In the genomic region with DNA sequence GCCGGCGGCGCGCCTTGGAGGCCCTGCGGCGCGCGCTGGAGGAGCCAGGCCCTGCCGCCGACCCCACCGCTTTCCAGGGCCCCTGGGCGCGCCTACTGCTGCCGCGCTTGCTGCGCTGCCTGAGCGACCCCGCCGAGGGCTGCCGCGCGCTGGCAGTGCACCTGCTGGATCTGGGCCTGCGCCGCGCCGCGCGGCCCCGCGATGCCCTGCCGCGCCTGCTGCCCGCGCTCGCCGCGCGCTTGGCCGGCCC, we compare ENCODE assay signal across 8 cellular contexts. TPM values are rescaled to one million over a fixed set of nuclear protein-coding genes. Genes with fewer than 3 reads are reported as not detected.
DNase-seq lines count a peak whose midpoint lies in the region; ATAC-seq and TF ChIP-seq lines count a peak whose summit lies in the region.

No MANE protein-coding gene starts in this region.

- H3K9ac ChIP-seq in NT2/D1 (ENCODE audit: insufficient read length, low read depth), result peak overlapping the region; percentile 96

- peaks cover 63% of the 10 kb centered on the region for H3K36me3 ChIP-seq in NT2/D1 (ENCODE audit: insufficient read depth, insufficient read length, low read length)

- H3K36me3 Mint-ChIP-seq in activated naive CD4-positive, alpha-beta T cell treated with anti-CD3 and anti-CD28 coated beads, Interleukin-2, amount 50 U/mL, for 72 hours, result peaks cover 29 to 42% of the 10 kb centered on the region in 2 donors

- no peak for TF ChIP-seq CTCF in fibroblast of the aortic adventitia (IDR thresholded peaks at IDR 0.05; ENCODE audit: insufficient read depth, low read length)

- no peak for DNase-seq in activated naive CD4-positive, alpha-beta T cell treated with anti-CD3 and anti-CD28 coated beads, Interleukin-2, amount 50 U/mL, for 72 hours (ENCODE audit: low spot score in 2 of 2)
- no peak for DNase-seq in activated naive CD4-positive, alpha-beta T cell treated with anti-CD3 and anti-CD28 coated beads, Interleukin-2, amount 50 U/mL, for 16 hours
- no peak for DNase-seq in NT2/D1 (ENCODE audit: low read depth, low spot score)
- DNase-seq in fibroblast of the aortic adventitia (ENCODE audit: low read depth), result no peak
- DNase-seq in DMS153 (lab: John Stamatoyannopoulos, UW), result no peak
- no peak for DNase-seq in HUDEP-2 (lab: John Stamatoyannopoulos, UW; ENCODE audit: unreplicated experiment in 76 of 76)
- no peak for DNase-seq in HK-2 (ENCODE audit: unreplicated experiment)

- H3K4me1 ChIP-seq in NT2/D1 (ENCODE audit: insufficient read depth, insufficient read length), result peaks cover 5% of the 10 kb centered on the region

- peaks cover 0 to 13% of the 10 kb centered on the region in 2 donors for H3K9me3 Mint-ChIP-seq in activated naive CD4-positive, alpha-beta T cell treated with anti-CD3 and anti-CD28 coated beads, Interleukin-2, amount 50 U/mL, for 72 hours

- no peaks in the 10 kb centered on the region for H3K27me3 ChIP-seq in NT2/D1 (ENCODE audit: insufficient read depth, insufficient read length)

- H3K4me3 ChIP-seq in NT2/D1 (ENCODE audit: insufficient read length, low read depth) (peak overlapping the region; percentile 92), fibroblast of the aortic adventitia (ENCODE audit: low read depth, low read length) (peak overlapping the region; percentile 73), skin epidermis (peak overlapping the region; percentile 58 to 97 (median 91))

- H3K27ac Mint-ChIP-seq in activated naive CD4-positive, alpha-beta T cell treated with anti-CD3 and anti-CD28 coated beads, Interleukin-2, amount 50 U/mL, for 72 hours, result no peak overlapping the region

- peaks cover 41% of the 10 kb centered on the region; the same call in 1 of the 2 replicates for H3K9me3 ChIP-seq in NT2/D1 (ENCODE audit: insufficient read depth, low read length)

- peak; percentile 28 to 49 for ATAC-seq in activated naive CD4-positive, alpha-beta T cell treated with anti-CD3 and anti-CD28 coated beads, Interleukin-2, amount 50 U/mL, for 72 hours

- peak overlapping the region in 20 of 21 experiments; percentile 24 to 93 (median 78) for H3K27ac ChIP-seq in skin epidermis

RNA-seq across cellular contexts. Expression of gene DNAAF5, which starts 0.3 kb away (rescaled TPM):
- total RNA-seq in activated naive CD4-positive, alpha-beta T cell treated with anti-CD3 and anti-CD28 coated beads, Interleukin-2, amount 50 U/mL, for 72 hours, result 10 to 100 TPM; 10.7 to 40.4 TPM
- 10.5 and 22.0 TPM in 2 replicates for total RNA-seq in fibroblast of the aortic adventitia (ENCODE audit: low replicate concordance)

RNA-seq across cellular contexts. Expression of gene PRKAR1B, which starts 0.3 kb away (rescaled TPM):
- 10 to 100 TPM; 12.1 to 54.1 TPM for total RNA-seq in activated naive CD4-positive, alpha-beta T cell treated with anti-CD3 and anti-CD28 coated beads, Interleukin-2, amount 50 U/mL, for 72 hours
- 7.0 and 10.1 TPM in 2 replicates for total RNA-seq in fibroblast of the aortic adventitia (ENCODE audit: low replicate concordance)
